Comparison of ENCODE assay signal across 8 cellular contexts in the genomic region with DNA sequence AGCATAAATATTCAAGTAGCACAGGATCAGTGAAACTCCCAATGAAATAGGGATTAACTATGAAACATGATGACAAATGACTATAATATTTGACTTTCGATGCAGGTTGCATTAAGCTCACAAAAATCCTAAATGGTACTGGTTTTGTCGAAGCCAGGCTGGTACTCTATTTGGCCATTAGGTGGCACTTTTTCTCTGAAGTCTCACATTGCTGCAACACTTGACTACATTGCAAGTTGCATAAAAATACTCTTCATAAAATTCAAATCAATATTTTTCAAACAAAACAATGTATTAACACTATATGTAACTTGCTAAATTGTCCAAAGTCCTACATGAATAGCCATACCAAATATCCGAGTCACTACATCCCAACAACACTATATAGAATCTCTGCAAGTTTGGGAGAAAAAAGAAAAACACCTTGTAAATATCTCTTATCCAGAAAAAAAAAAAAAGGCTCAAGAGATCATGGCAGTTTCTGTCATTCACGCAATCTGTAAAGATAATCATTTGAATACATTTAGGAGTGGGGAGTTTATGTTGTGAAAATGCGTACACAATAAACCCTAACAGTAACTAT. TPM values are rescaled to one million over a fixed set of nuclear protein-coding genes. Genes with fewer than 3 reads are reported as not detected.
DNase-seq lines count a peak whose midpoint lies in the region; ATAC-seq and TF ChIP-seq lines count a peak whose summit lies in the region.

No MANE protein-coding gene starts in this region.

- H3K4me3 Mint-ChIP-seq in endothelial cell (ENCODE audit: unreplicated experiment), result no peak overlapping the region
- no peak overlapping the region for H3K4me3 Mint-ChIP-seq in activated T-helper 1 cell treated with anti-CD3 and anti-CD28 coated beads, Interleukin-12 subunit alpha, Interleukin-12 subunit beta, Interleukin-2, Interleukin-4 antibody, amounts not matched to agents 30 ng/mL and 10 ng/mL and 1 ng/mL, durations not matched to agents 14 hours and 24 hours and 36 hours

- H3K4me1 Mint-ChIP-seq in endothelial cell (ENCODE audit: unreplicated experiment), result no peaks in the 10 kb centered on the region
- H3K4me1 Mint-ChIP-seq in activated T-helper 1 cell treated with anti-CD3 and anti-CD28 coated beads, Interleukin-12 subunit alpha, Interleukin-12 subunit beta, Interleukin-2, Interleukin-4 antibody, amounts not matched to agents 30 ng/mL and 10 ng/mL and 1 ng/mL, durations not matched to agents 14 hours and 24 hours and 36 hours (ENCODE audit: low read depth), result peaks cover 20% of the 10 kb centered on the region

- H3K9me3 Mint-ChIP-seq in endothelial cell (ENCODE audit: unreplicated experiment), result no peaks in the 10 kb centered on the region
- H3K9me3 Mint-ChIP-seq in activated T-helper 1 cell treated with anti-CD3 and anti-CD28 coated beads, Interleukin-12 subunit alpha, Interleukin-12 subunit beta, Interleukin-2, Interleukin-4 antibody, amounts not matched to agents 30 ng/mL and 10 ng/mL and 1 ng/mL, durations not matched to agents 14 hours and 24 hours and 36 hours, result no peaks in the 10 kb centered on the region

- intact Hi-C loops in activated T-helper 1 cell treated with anti-CD3 and anti-CD28 coated beads, Interleukin-12 subunit alpha, Interleukin-12 subunit beta, Interleukin-2, Interleukin-4 antibody, amounts not matched to agents 30 ng/mL and 10 ng/mL and 1 ng/mL, durations not matched to agents 14 hours and 24 hours and 36 hours (cut with micrococcal nuclease), result loop anchor here (1.0 kb wide), 2 partner anchors 238 to 258 kb away; no protein-coding TSS in a partner anchor

- peak; percentile 17 for DNase-seq in stimulated activated CD4-positive, alpha-beta T cell treated with anti-CD3 and anti-CD28 coated beads, Interleukin-4, amount 100 ng/mL, for 24 hours
- no peak for DNase-seq in stimulated activated CD4-positive, alpha-beta T cell treated with anti-CD3 and anti-CD28 coated beads, Interleukin-1b, Interleukin-23, amount 100 ng/mL, for 48 hours
- DNase-seq in HPDE6-E6E7 (ENCODE audit: extremely low spot score), result peak; percentile 12
- DNase-seq in RKO (ENCODE audit: low spot score), result peak; percentile 66
- peak; percentile 18 for DNase-seq in endothelial cell (ENCODE audit: low spot score)
- DNase-seq in midbrain (lab: John Stamatoyannopoulos, UW), result peak; percentile 71
- DNase-seq in activated T-helper 1 cell treated with anti-CD3 and anti-CD28 coated beads, Interleukin-12 subunit alpha, Interleukin-12 subunit beta, Interleukin-2, Interleukin-4 antibody, amounts not matched to agents 30 ng/mL and 10 ng/mL and 1 ng/mL, durations not matched to agents 14 hours and 24 hours and 36 hours (ENCODE audit: low spot score), result no peak

- TF ChIP-seq CTCF in endothelial cell (IDR thresholded peaks at IDR 0.05; ENCODE audit: unreplicated experiment), result peak; percentile 66

- no peaks in the 10 kb centered on the region for H3K36me3 Mint-ChIP-seq in endothelial cell (ENCODE audit: low read depth, unreplicated experiment)
- H3K36me3 Mint-ChIP-seq in activated T-helper 1 cell treated with anti-CD3 and anti-CD28 coated beads, Interleukin-12 subunit alpha, Interleukin-12 subunit beta, Interleukin-2, Interleukin-4 antibody, amounts not matched to agents 30 ng/mL and 10 ng/mL and 1 ng/mL, durations not matched to agents 14 hours and 24 hours and 36 hours (ENCODE audit: low read depth), result peaks cover 28% of the 10 kb centered on the region

- no peaks in the 10 kb centered on the region for H3K27me3 Mint-ChIP-seq in endothelial cell (ENCODE audit: unreplicated experiment)
- H3K27me3 Mint-ChIP-seq in activated T-helper 1 cell treated with anti-CD3 and anti-CD28 coated beads, Interleukin-12 subunit alpha, Interleukin-12 subunit beta, Interleukin-2, Interleukin-4 antibody, amounts not matched to agents 30 ng/mL and 10 ng/mL and 1 ng/mL, durations not matched to agents 14 hours and 24 hours and 36 hours (ENCODE audit: insufficient read depth), result no peaks in the 10 kb centered on the region

- ATAC-seq in GM19324 (IDR thresholded peaks at IDR 0.05; ENCODE audit: low FRiP score, unreplicated experiment), result no peak

- H3K27ac Mint-ChIP-seq in endothelial cell (ENCODE audit: unreplicated experiment), result no peak overlapping the region
- H3K27ac Mint-ChIP-seq in activated T-helper 1 cell treated with anti-CD3 and anti-CD28 coated beads, Interleukin-12 subunit alpha, Interleukin-12 subunit beta, Interleukin-2, Interleukin-4 antibody, amounts not matched to agents 30 ng/mL and 10 ng/mL and 1 ng/mL, durations not matched to agents 14 hours and 24 hours and 36 hours, result no peak overlapping the region

RNA-seq across cellular contexts. Expression of a gene that starts 9.5 kb away (rescaled TPM):
- total RNA-seq in endothelial cell (ENCODE audit: unreplicated experiment), result 15.8 TPM
- 25.3 and 28.6 TPM in 2 replicates for total RNA-seq in activated T-helper 1 cell treated with anti-CD3 and anti-CD28 coated beads, Interleukin-12 subunit alpha, Interleukin-12 subunit beta, Interleukin-2, Interleukin-4 antibody, amounts not matched to agents 30 ng/mL and 10 ng/mL and 1 ng/mL, durations not matched to agents 14 hours and 24 hours and 36 hours

Comparison
In these comparisons a context has a peak if more than half of its experiments do, and no peak if none do; other contexts are left out.
1. DNase-seq: peak in stimulated activated CD4-positive, alpha-beta T cell treated with anti-CD3 and anti-CD28 coated beads, Interleukin-4, amount 100 ng/mL, for 24 hours (single experiment), HPDE6-E6E7 (single experiment), RKO (single experiment), endothelial cell (single experiment) and midbrain (single experiment); none in stimulated activated CD4-positive, alpha-beta T cell treated with anti-CD3 and anti-CD28 coated beads, Interleukin-1b, Interleukin-23, amount 100 ng/mL, for 48 hours (single experiment) and activated T-helper 1 cell treated with anti-CD3 and anti-CD28 coated beads, Interleukin-12 subunit alpha, Interleukin-12 subunit beta, Interleukin-2, Interleukin-4 antibody, amounts not matched to agents 30 ng/mL and 10 ng/mL and 1 ng/mL, durations not matched to agents 14 hours and 24 hours and 36 hours (single experiment).